Comparison of ENCODE assay signal across 19 cellular contexts in the genomic region with DNA sequence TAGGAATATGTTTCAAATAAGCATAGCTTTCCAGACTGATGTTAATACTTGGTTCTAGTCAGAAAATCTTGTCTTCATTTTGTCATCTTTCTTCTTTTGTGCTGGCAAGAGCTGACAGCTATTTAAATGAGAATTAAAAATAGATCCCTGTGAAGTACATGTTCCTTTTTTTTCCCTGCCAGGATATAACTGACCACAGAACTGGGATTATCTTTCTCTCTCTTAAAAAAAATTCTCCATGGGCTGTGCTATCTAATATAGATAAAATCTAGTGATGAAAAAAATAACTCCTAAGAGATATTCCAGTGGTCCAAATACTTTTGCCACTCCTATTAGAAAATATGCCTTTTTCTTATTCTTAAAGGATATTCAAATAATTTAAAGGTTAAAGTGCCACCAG.
A peak's percentile ranks its signal among the peaks of the same experiment; 100 is the strongest.
DNase-seq lines count a peak whose midpoint lies in the region; ATAC-seq and TF ChIP-seq lines count a peak whose summit lies in the region.
"Had no signal": no experiment of that assay in that cellular context is flagged by ENCODE, and none has a peak within 500 bp of the region (broad histone marks: within the 10 kb centered on the region; RNA-seq: fewer than 3 reads in every experiment).

No MANE protein-coding gene starts in this region.

- peaks cover 60% of the 10 kb centered on the region for H3K4me1 Mint-ChIP-seq in brain
- H3K4me1 Mint-ChIP-seq in activated T-helper 2 cell treated with anti-CD3 and anti-CD28 coated beads, Interferon-gamma antibody, Interleukin-2, Interleukin-4, amounts not matched to agents 10 μg/mL and 5 μg/mL and 100 μg/mL, durations not matched to agents 14 hours and 24 hours and 36 hours (ENCODE audit: low read depth): no peaks in the 10 kb centered on the region
- H3K4me1 Mint-ChIP-seq in naive thymus-derived CD8-positive, alpha-beta T cell: peaks cover 0 to 2% (median 0%) of the 10 kb centered on the region in 4 donors
- H3K4me1 Mint-ChIP-seq: B cell had no signal

- no peak for TF ChIP-seq EP300 in neural cell (conservative IDR thresholded peaks at IDR 0.05; ENCODE audit: poor library complexity, severe bottlenecking)

- H3K4me3 ChIP-seq in heart right ventricle (no peak overlapping the region), neural cell (ENCODE audit: low read length) (no peak overlapping the region), tibial artery (no peak overlapping the region), H7 (ENCODE audit: insufficient read depth, low read depth, low read length) (no peak overlapping the region)
- H3K4me3 ChIP-seq: HAP-1 had no signal

- H3K27me3 Mint-ChIP-seq in brain: no peaks in the 10 kb centered on the region
- no peaks in the 10 kb centered on the region for H3K27me3 Mint-ChIP-seq in activated T-helper 2 cell treated with anti-CD3 and anti-CD28 coated beads, Interferon-gamma antibody, Interleukin-2, Interleukin-4, amounts not matched to agents 10 μg/mL and 5 μg/mL and 100 μg/mL, durations not matched to agents 14 hours and 24 hours and 36 hours (ENCODE audit: low read depth)
- H3K27me3 Mint-ChIP-seq in naive thymus-derived CD8-positive, alpha-beta T cell: peaks cover 0 to 10% (median 4%) of the 10 kb centered on the region in 5 donors

- ATAC-seq in heart right ventricle (peak in 2 of 8 donors; percentile 25 to 32), Right ventricle myocardium superior (ENCODE audit: poor library complexity) (no peak)
- no peak for ATAC-seq in naive thymus-derived CD8-positive, alpha-beta T cell

- H3K4me2 ChIP-seq in neural cell (ENCODE audit: low read length): peak overlapping the region; percentile 48

- no peaks in the 10 kb centered on the region for H3K79me2 ChIP-seq in neural cell (replicated peaks; ENCODE audit: insufficient read depth, low read length)

- H3K4me1 ChIP-seq in heart right ventricle (peaks cover 0 to 48% (median 24%) of the 10 kb centered on the region in 9 donors), tibial artery (peaks cover 0 to 90% (median 12%) of the 10 kb centered on the region in 4 donors)
- H3K4me1 ChIP-seq: HAP-1 had no signal

- TF ChIP-seq RAD21 in neural cell (conservative IDR thresholded peaks at IDR 0.05): no peak

- H3K9me2 ChIP-seq in neural cell (ENCODE audit: insufficient read depth, low read length): no peaks in the 10 kb centered on the region

- intact Hi-C loops in heart right ventricle (cut with DNase I): no loop called here
- intact Hi-C loops in Right ventricle myocardium superior (cut with DNase I): no loop called here
- intact Hi-C loops in tibial artery (cut with DNase I; ENCODE audit: low total_unique reads): no loop called here
- intact Hi-C loops in activated T-helper 2 cell treated with anti-CD3 and anti-CD28 coated beads, Interferon-gamma antibody, Interleukin-2, Interleukin-4, amounts not matched to agents 10 μg/mL and 5 μg/mL and 100 μg/mL, durations not matched to agents 14 hours and 24 hours and 36 hours (cut with micrococcal nuclease): no loop called here

- no peaks in the 10 kb centered on the region for H3K9me3 ChIP-seq in heart right ventricle
- no peaks in the 10 kb centered on the region for H3K9me3 ChIP-seq in neural cell (ENCODE audit: low read length)
- H3K9me3 ChIP-seq in tibial artery: no peaks in the 10 kb centered on the region
- H3K9me3 ChIP-seq: HAP-1 had no signal

- H3K27ac Mint-ChIP-seq in brain: peak overlapping the region in 3 of 5 experiments; percentile 8 to 35 (median 26)
- H3K27ac Mint-ChIP-seq in activated T-helper 2 cell treated with anti-CD3 and anti-CD28 coated beads, Interferon-gamma antibody, Interleukin-2, Interleukin-4, amounts not matched to agents 10 μg/mL and 5 μg/mL and 100 μg/mL, durations not matched to agents 14 hours and 24 hours and 36 hours: no peak overlapping the region
- H3K27ac Mint-ChIP-seq in naive thymus-derived CD8-positive, alpha-beta T cell: no peak overlapping the region
- H3K27ac Mint-ChIP-seq: B cell had no signal

- H3K27ac ChIP-seq in heart right ventricle: peak overlapping the region; percentile 8 to 87 (median 82)
- peak overlapping the region; percentile 36 for H3K27ac ChIP-seq in neural cell (ENCODE audit: low read length)
- H3K27ac ChIP-seq in tibial artery: peak overlapping the region; percentile 25 to 68

- peaks cover 3% of the 10 kb centered on the region for H3K36me3 Mint-ChIP-seq in brain
- H3K36me3 Mint-ChIP-seq in activated T-helper 2 cell treated with anti-CD3 and anti-CD28 coated beads, Interferon-gamma antibody, Interleukin-2, Interleukin-4, amounts not matched to agents 10 μg/mL and 5 μg/mL and 100 μg/mL, durations not matched to agents 14 hours and 24 hours and 36 hours (ENCODE audit: low read depth): no peaks in the 10 kb centered on the region
- no peaks in the 10 kb centered on the region for H3K36me3 Mint-ChIP-seq in naive thymus-derived CD8-positive, alpha-beta T cell

- POLR2A ChIA-PET in naive thymus-derived CD8-positive, alpha-beta T cell (lab: Charles Lee): no interaction called here

- H3K9ac ChIP-seq in neural cell (ENCODE audit: low read length): no peak overlapping the region

- no peak overlapping the region for H3K4me3 Mint-ChIP-seq in brain
- H3K4me3 Mint-ChIP-seq in activated T-helper 2 cell treated with anti-CD3 and anti-CD28 coated beads, Interferon-gamma antibody, Interleukin-2, Interleukin-4, amounts not matched to agents 10 μg/mL and 5 μg/mL and 100 μg/mL, durations not matched to agents 14 hours and 24 hours and 36 hours (ENCODE audit: low read depth): no peak overlapping the region
- H3K4me3 Mint-ChIP-seq in naive thymus-derived CD8-positive, alpha-beta T cell: no peak overlapping the region
- H3K4me3 Mint-ChIP-seq: B cell had no signal

- H3K36me3 ChIP-seq in heart right ventricle (no peaks in the 10 kb centered on the region), neural cell (ENCODE audit: insufficient read depth, low read length) (no peaks in the 10 kb centered on the region), tibial artery (no peaks in the 10 kb centered on the region), H7 (replicated peaks; ENCODE audit: control insufficient read depth, insufficient read depth, low read length) (no peaks in the 10 kb centered on the region)
- H3K36me3 ChIP-seq: HAP-1 had no signal

- TF ChIP-seq CTCF in heart right ventricle (IDR thresholded peaks at IDR 0.05) (no peak), brain (conservative IDR thresholded peaks at IDR 0.05) (no peak), neural cell (IDR thresholded peaks at IDR 0.05; ENCODE audit: poor library complexity, severe bottlenecking) (no peak), tibial artery (IDR thresholded peaks at IDR 0.05) (no peak)

- H2AFZ ChIP-seq in neural cell (ENCODE audit: low read depth, low read length): no peak overlapping the region

- H3F3A ChIP-seq in neural cell (ENCODE audit: insufficient read depth, low read length, poor library complexity, severe bottlenecking): no peaks in the 10 kb centered on the region

- DNase-seq in heart right ventricle: no peak
- no peak for DNase-seq in Right ventricle myocardium superior
- no peak for DNase-seq in tibial artery
- no peak for DNase-seq in activated T-helper 2 cell treated with anti-CD3 and anti-CD28 coated beads, Interferon-gamma antibody, Interleukin-2, Interleukin-4, amounts not matched to agents 10 μg/mL and 5 μg/mL and 100 μg/mL, durations not matched to agents 14 hours and 24 hours and 36 hours (ENCODE audit: low spot score)
- DNase-seq in naive thymus-derived CD8-positive, alpha-beta T cell: no peak
- no peak for DNase-seq in H7
- DNase-seq: COR-L47, DMS 273 treated with DMSO at 0.1 percent for 48 hours, DND-41, IMR-90, NCI-H1417 treated with DMSO at 0.1 percent for 48 hours, NCI-H187 treated with DMSO at 0.1 percent for 48 hours, NCI-H226, OCI-M1, RPMI8226 had no signal

- no peaks in the 10 kb centered on the region for H4K20me1 ChIP-seq in neural cell (ENCODE audit: insufficient read depth)

- H3K27me3 ChIP-seq in heart right ventricle: no peaks in the 10 kb centered on the region
- no peaks in the 10 kb centered on the region for H3K27me3 ChIP-seq in neural cell (ENCODE audit: insufficient read depth, low read depth, low read length)
- H3K27me3 ChIP-seq in tibial artery: no peaks in the 10 kb centered on the region
- H3K27me3 ChIP-seq in H7 (ENCODE audit: control insufficient read depth, insufficient read depth, low read length): no peaks in the 10 kb centered on the region

- peaks cover 0 to 5% (median 0%) of the 10 kb centered on the region in 5 experiments for H3K9me3 Mint-ChIP-seq in brain
- no peaks in the 10 kb centered on the region for H3K9me3 Mint-ChIP-seq in activated T-helper 2 cell treated with anti-CD3 and anti-CD28 coated beads, Interferon-gamma antibody, Interleukin-2, Interleukin-4, amounts not matched to agents 10 μg/mL and 5 μg/mL and 100 μg/mL, durations not matched to agents 14 hours and 24 hours and 36 hours
- peaks cover 0 to 5% (median 0%) of the 10 kb centered on the region in 9 donors for H3K9me3 Mint-ChIP-seq in naive thymus-derived CD8-positive, alpha-beta T cell

TF ChIP-seq in neural cell, 6 proteins besides CTCF, POLR2A, EP300 and RAD21 (continues in another document):
- TF ChIP-seq POLR2AphosphoS5 (IDR thresholded peaks at IDR 0.05) (no peak), MXI1 (conservative IDR thresholded peaks at IDR 0.05; ENCODE audit: poor library complexity, severe bottlenecking) (no peak), TAF1 (IDR thresholded peaks at IDR 0.05; ENCODE audit: low read depth) (no peak)
- TF ChIP-seq, protein P1, sequence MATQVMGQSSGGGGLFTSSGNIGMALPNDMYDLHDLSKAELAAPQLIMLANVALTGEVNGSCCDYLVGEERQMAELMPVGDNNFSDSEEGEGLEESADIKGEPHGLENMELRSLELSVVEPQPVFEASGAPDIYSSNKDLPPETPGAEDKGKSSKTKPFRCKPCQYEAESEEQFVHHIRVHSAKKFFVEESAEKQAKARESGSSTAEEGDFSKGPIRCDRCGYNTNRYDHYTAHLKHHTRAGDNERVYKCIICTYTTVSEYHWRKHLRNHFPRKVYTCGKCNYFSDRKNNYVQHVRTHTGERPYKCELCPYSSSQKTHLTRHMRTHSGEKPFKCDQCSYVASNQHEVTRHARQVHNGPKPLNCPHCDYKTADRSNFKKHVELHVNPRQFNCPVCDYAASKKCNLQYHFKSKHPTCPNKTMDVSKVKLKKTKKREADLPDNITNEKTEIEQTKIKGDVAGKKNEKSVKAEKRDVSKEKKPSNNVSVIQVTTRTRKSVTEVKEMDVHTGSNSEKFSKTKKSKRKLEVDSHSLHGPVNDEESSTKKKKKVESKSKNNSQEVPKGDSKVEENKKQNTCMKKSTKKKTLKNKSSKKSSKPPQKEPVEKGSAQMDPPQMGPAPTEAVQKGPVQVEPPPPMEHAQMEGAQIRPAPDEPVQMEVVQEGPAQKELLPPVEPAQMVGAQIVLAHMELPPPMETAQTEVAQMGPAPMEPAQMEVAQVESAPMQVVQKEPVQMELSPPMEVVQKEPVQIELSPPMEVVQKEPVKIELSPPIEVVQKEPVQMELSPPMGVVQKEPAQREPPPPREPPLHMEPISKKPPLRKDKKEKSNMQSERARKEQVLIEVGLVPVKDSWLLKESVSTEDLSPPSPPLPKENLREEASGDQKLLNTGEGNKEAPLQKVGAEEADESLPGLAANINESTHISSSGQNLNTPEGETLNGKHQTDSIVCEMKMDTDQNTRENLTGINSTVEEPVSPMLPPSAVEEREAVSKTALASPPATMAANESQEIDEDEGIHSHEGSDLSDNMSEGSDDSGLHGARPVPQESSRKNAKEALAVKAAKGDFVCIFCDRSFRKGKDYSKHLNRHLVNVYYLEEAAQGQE (IDR thresholded peaks at IDR 0.05; ENCODE audit: borderline replicate concordance): no peak

Comparison
In these comparisons a context has a peak if more than half of its experiments do, and no peak if none do; other contexts are left out.
1. H3K27ac Mint-ChIP-seq: peak in brain (3 of 5); none in activated T-helper 2 cell treated with anti-CD3 and anti-CD28 coated beads, Interferon-gamma antibody, Interleukin-2, Interleukin-4, amounts not matched to agents 10 μg/mL and 5 μg/mL and 100 μg/mL, durations not matched to agents 14 hours and 24 hours and 36 hours (single experiment) and naive thymus-derived CD8-positive, alpha-beta T cell (0 of 10).
2. Peak in every context shown above with its lines, with median percentiles within 50 percentile points of each other: H3K27ac ChIP-seq.